15 cellular contexts compared by ENCODE assay signal in the genomic region with DNA sequence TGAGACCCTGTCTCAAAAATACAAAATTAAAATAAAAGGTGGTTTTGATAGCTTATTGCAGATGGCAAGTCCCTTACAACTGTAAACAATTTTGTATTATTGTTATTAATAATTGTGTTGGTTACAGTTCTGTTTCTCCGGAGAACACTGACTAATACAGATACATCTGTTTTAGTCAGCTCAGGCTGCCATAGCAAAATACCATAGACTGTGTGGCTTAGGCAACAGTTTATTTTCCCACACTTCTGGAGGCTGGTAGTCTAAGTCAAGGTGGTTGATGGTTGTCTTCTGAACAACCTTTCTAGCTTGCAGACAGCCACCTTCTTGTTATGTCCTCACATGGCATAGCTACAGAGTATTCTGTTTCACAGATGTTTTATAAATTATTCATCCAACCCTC. TPM values are rescaled to one million over a fixed set of nuclear protein-coding genes. Genes with fewer than 3 reads are reported as not detected.
DNase-seq lines count a peak whose midpoint lies in the region; ATAC-seq, FAIRE-seq and TF ChIP-seq lines count a peak whose summit lies in the region.
"Had no signal": no experiment of that assay in that cellular context is flagged by ENCODE, and none has a peak within 500 bp of the region (broad histone marks: within the 10 kb centered on the region; RNA-seq: fewer than 3 reads in every experiment).

No MANE protein-coding gene starts in this region.

- no peak for TF ChIP-seq CTCF in RWPE1 (conservative IDR thresholded peaks at IDR 0.05; ENCODE audit: low read depth)

- WGBS in trophoblast cell (ENCODE audit: extremely low coverage, insufficient coverage, insufficient read length) = no CpG with 5 or more reads among the region's 1 CpG

- no peak overlapping the region for H4K8ac ChIP-seq in trophoblast cell (ENCODE audit: low read depth, low read length)

- H4K91ac ChIP-seq in trophoblast cell (ENCODE audit: low read depth, low read length) = no peak overlapping the region

- no peak overlapping the region for H3K4ac ChIP-seq in trophoblast cell (ENCODE audit: low read depth, low read length)

- H2BK5ac ChIP-seq in trophoblast cell (ENCODE audit: low read depth, low read length, poor library complexity) = no peak overlapping the region

- no peak overlapping the region for H3K4me2 ChIP-seq in trophoblast cell (ENCODE audit: low read length)
- H3K4me2 ChIP-seq: hepatocyte had no signal

- peaks cover 2% of the 10 kb centered on the region for H3K9me3 ChIP-seq in trophoblast cell (ENCODE audit: insufficient read depth, low read depth, low read length)

- H3K18ac ChIP-seq in trophoblast cell (ENCODE audit: low read length) = no peak overlapping the region

- no peak overlapping the region for H3K4me3 ChIP-seq in trophoblast cell (ENCODE audit: low read depth, low read length)
- H3K4me3 ChIP-seq: hepatocyte had no signal

- H2AK5ac ChIP-seq in trophoblast cell (ENCODE audit: low read length) = no peak overlapping the region

- peak; percentile 87 for FAIRE-seq in GM12891 (lab: Jason Lieb, UNC)
- FAIRE-seq: astrocyte had no signal

- POLR2A ChIA-PET in RWPE1 (lab: Yijun Ruan, JAX; ENCODE audit: low non-redundant PET) = no interaction called here

- no peak overlapping the region for H3K23ac ChIP-seq in trophoblast cell (ENCODE audit: low read length)

- H3K36me3 ChIP-seq in trophoblast cell (ENCODE audit: control insufficient read depth in 1 of 2, insufficient read depth in 2 of 2, low read length in 2 of 2) = no peaks in the 10 kb centered on the region

- H2BK12ac ChIP-seq in trophoblast cell (ENCODE audit: low read length) = no peak overlapping the region

- DNase-seq in GM12891 (ENCODE audit: insufficient read length, low spot score) = no peak
- DNase-seq in islet precursor cell = no peak
- DNase-seq in putamen (ENCODE audit: low spot score) = no peak
- no peak for DNase-seq in RWPE1 (ENCODE audit: low spot score)
- no peak for DNase-seq in trophoblast cell
- DNase-seq: mesendoderm; NCI-H1694 treated with DMSO at 0.1 percent for 48 hours; NK-92 treated with Interleukin-12 subunit alpha and Interleukin-12 subunit beta, amount 100 ng/mL, for 24 hours; posterior cingulate gyrus; stimulated activated CD4-positive, alpha-beta T cell treated with anti-CD3 and anti-CD28 coated beads, Interleukin-2, amount 100 ng/mL, for 48 hours had no signal

- ATAC-seq in GM19023 (IDR thresholded peaks at IDR 0.05; ENCODE audit: unreplicated experiment) (peak; percentile 73), HG02759 (IDR thresholded peaks at IDR 0.05; ENCODE audit: unreplicated experiment) (peak; percentile 88), HG03520 (IDR thresholded peaks at IDR 0.05; ENCODE audit: unreplicated experiment) (peak; percentile 87)

- H3K79me2 ChIP-seq in trophoblast cell (ENCODE audit: control insufficient read depth, insufficient read depth, low read length, poor library complexity) = no peaks in the 10 kb centered on the region
- H3K79me2 ChIP-seq: hepatocyte had no signal

- no peaks in the 10 kb centered on the region for H3K4me1 ChIP-seq in trophoblast cell (ENCODE audit: control insufficient read depth in 1 of 2, insufficient read depth in 2 of 2, low read length in 2 of 2)

- no peak overlapping the region for H3K9ac ChIP-seq in trophoblast cell (ENCODE audit: low read length)

- no peak overlapping the region for H4K12ac ChIP-seq in trophoblast cell (ENCODE audit: low read depth, low read length)

- no peaks in the 10 kb centered on the region for H3K79me1 ChIP-seq in trophoblast cell (ENCODE audit: low read length)

- H3K14ac ChIP-seq in trophoblast cell (ENCODE audit: low read length) = no peak overlapping the region

- no peak for TF ChIP-seq POLR2A in GM12891 (IDR thresholded peaks at IDR 0.05; ENCODE audit: low read depth, low read length)

- CTCF ChIA-PET in RWPE1 (lab: Yijun Ruan, JAX) = interaction anchor here (1.2 kb wide), 1 partner anchor 233 kb away, joined by 3 read pairs; no protein-coding TSS in a partner anchor

- no peaks in the 10 kb centered on the region for H3K27me3 ChIP-seq in trophoblast cell (ENCODE audit: insufficient read depth, low read length)
- H3K27me3 ChIP-seq: hepatocyte had no signal

- H2BK120ac ChIP-seq in trophoblast cell (ENCODE audit: insufficient read depth, low read length, poor library complexity) = no peak overlapping the region

- H2AFZ ChIP-seq in trophoblast cell (ENCODE audit: insufficient read depth, low read length, poor library complexity) = no peak overlapping the region
- H2AFZ ChIP-seq: hepatocyte had no signal

- H3K27ac ChIP-seq in RWPE1 (no peak overlapping the region), trophoblast cell (ENCODE audit: low read depth, low read length) (no peak overlapping the region)
- H3K27ac ChIP-seq: hepatocyte had no signal

TF ChIP-seq in GM12891, 5 proteins besides CTCF, POLR2A, EP300 and RAD21:
- TF ChIP-seq POU2F2 (IDR thresholded peaks at IDR 0.05; ENCODE audit: low read depth, low read length) = 0 out of 2 replicates have a peak, but pooled peaks have one; percentile 47
- TF ChIP-seq TAF1 (IDR thresholded peaks at IDR 0.05; ENCODE audit: low read depth, low read length) = no peak
- peak; percentile 54; the same call in 1 of the 2 replicates for TF ChIP-seq SPI1 (IDR thresholded peaks at IDR 0.05; ENCODE audit: low read depth, low read length)

RNA-seq across cellular contexts. Expression of a gene that starts 14.2 kb away (rescaled TPM):
- polyA plus RNA-seq in GM12891 (2012; ENCODE audit: low read depth, missing spikeins) = 39.6 TPM
- 0.08 and 0.15 TPM in 2 replicates for polyA plus RNA-seq in trophoblast cell (2013)
- polyA plus RNA-seq: hepatocyte had no signal
